In genomic region chr1:26820784-26821269, GRCh38 we compare ENCODE assay signal across 8 cellular contexts. TPM values are rescaled to one million over a fixed set of nuclear protein-coding genes. Genes with fewer than 3 reads are reported as not detected.
DNase-seq lines count a peak whose midpoint lies in the region; ATAC-seq and TF ChIP-seq lines count a peak whose summit lies in the region.

No MANE protein-coding gene starts in this region.

- peak; percentile 25 for DNase-seq in activated naive CD4-positive, alpha-beta T cell treated with Interleukin-2 at 50 U/mL for 16 hours
- DNase-seq in activated naive CD4-positive, alpha-beta T cell (lab: John Stamatoyannopoulos, UW), result no peak
- DNase-seq in SIG-M5 (lab: John Stamatoyannopoulos, UW) (peak; percentile 75), left kidney (ENCODE audit: low read depth, low spot score) (peak; percentile 21), BE2C (no peak), NCI-H2081 (lab: John Stamatoyannopoulos, UW) (no peak)

- no peaks in the 10 kb centered on the region for H3K9me3 ChIP-seq in BE2C

- no peaks in the 10 kb centered on the region for H3K36me3 ChIP-seq in BE2C

- no peak overlapping the region for H3K4me3 ChIP-seq in BE2C (ENCODE audit: low read depth, low read length)

- no peak for TF ChIP-seq CTCF in BE2C (IDR thresholded peaks at IDR 0.05; ENCODE audit: low read depth, low read length)

- no peaks in the 10 kb centered on the region for H3K27me3 ChIP-seq in BE2C

- H3K4me1 ChIP-seq in BE2C, result no peaks in the 10 kb centered on the region

- ATAC-seq in HG02973 (IDR thresholded peaks at IDR 0.05; ENCODE audit: unreplicated experiment), result peak; percentile 90
- no peak for ATAC-seq in HG03457 (IDR thresholded peaks at IDR 0.05; ENCODE audit: unreplicated experiment)

RNA-seq across cellular contexts. Expression of gene ZDHHC18, which starts 5.7 kb away (rescaled TPM):
- 17.7 TPM for polyA plus RNA-seq in BE2C (2012; ENCODE audit: insufficient read depth, insufficient read length, low read depth)

RNA-seq across cellular contexts. Expression of gene PIGV, which starts 33.1 kb away (rescaled TPM):
- polyA plus RNA-seq in BE2C (2012; ENCODE audit: insufficient read depth, insufficient read length, low read depth), result 1.1 TPM

RNA-seq across cellular contexts. Expression of gene SFN, which starts 42.1 kb away (rescaled TPM):
- not detected for polyA plus RNA-seq in BE2C (2012; ENCODE audit: insufficient read depth, insufficient read length, low read depth)

Comparison
In these comparisons a context has a peak if more than half of its experiments do, and no peak if none do; other contexts are left out.
1. DNase-seq: peak in activated naive CD4-positive, alpha-beta T cell treated with Interleukin-2 at 50 U/mL for 16 hours (single experiment), SIG-M5 (single experiment) and left kidney (single experiment); none in activated naive CD4-positive, alpha-beta T cell (0 of 4), BE2C (single experiment) and NCI-H2081 (0 of 2).